ENCODE assay signal across 27 cellular contexts in genomic region chr12:130223767-130224244, GRCh38.
"Had no signal": no experiment of that assay in that cellular context is flagged by ENCODE, and none has a peak within 500 bp of the region (broad histone marks: within the 10 kb centered on the region; RNA-seq: fewer than 3 reads in every experiment).

No MANE protein-coding gene starts in this region.

- ATAC-seq: activated naive CD4-positive, alpha-beta T cell treated with anti-CD3 and anti-CD28 coated beads, Interleukin-2, amount 50 U/mL, for 72 hours; activated T-cell treated with anti-CD3 and anti-CD28 coated beads, Interleukin-2, amount 50 U/mL, for 72 hours; gastrocnemius medialis had no signal

- H3K27me3 ChIP-seq: ascending aorta, colonic mucosa, foreskin keratinocyte had no signal

- H3K36me3 ChIP-seq: ascending aorta, breast epithelium, cardiac muscle cell, colonic mucosa, esophagus muscularis mucosa, gastrocnemius medialis had no signal

- H3K4me3 ChIP-seq: ascending aorta, breast epithelium, cardiac muscle cell, colonic mucosa, esophagus muscularis mucosa, gastrocnemius medialis had no signal

- H3K9me3 ChIP-seq: ascending aorta, colonic mucosa, gastrocnemius medialis had no signal

- H3K27ac ChIP-seq: ascending aorta, breast epithelium, cardiac muscle cell, colonic mucosa, esophagus muscularis mucosa, foreskin keratinocyte, gastrocnemius medialis had no signal

- DNase-seq: activated CD4-positive, alpha-beta memory T cell treated with anti-CD3 and anti-CD28 coated beads, Interleukin-2, amount 10 ng/mL, durations not matched to agents 7 days and 5 days; activated CD4-positive, alpha-beta T cell treated with anti-CD3 and anti-CD28 coated beads for 1 hour; activated CD4-positive, alpha-beta T cell treated with anti-CD3 and anti-CD28 coated beads for 4 hours; activated CD4-positive, alpha-beta T cell treated with anti-CD3 and anti-CD28 coated beads, Interleukin-2, amount 10 ng/mL, durations not matched to agents 7 days and 5 days; activated CD4-positive, alpha-beta T cell treated with anti-CD3 and anti-CD28 coated beads, Interleukin-2, amount 50 U/mL, for 4 hours; activated CD4-positive, CD25-positive, alpha-beta regulatory T cell; activated CD8-positive, alpha-beta memory T cell treated with anti-CD3 and anti-CD28 coated beads, Interleukin-2, amount 50 U/mL, for 48 hours; activated gamma-delta T cell; activated naive CD4-positive, alpha-beta T cell; activated naive CD4-positive, alpha-beta T cell treated with anti-CD3 and anti-CD28 coated beads, Interleukin-2, amount 10 ng/mL, durations not matched to agents 7 days and 5 days; activated naive CD8-positive, alpha-beta T cell treated with anti-CD3 and anti-CD28 coated beads, Interleukin-2, amount 10 ng/mL, durations not matched to agents 7 days and 5 days; activated T-cell treated with anti-CD3 and anti-CD28 coated beads for 4 hours; activated T-cell treated with anti-CD3 and anti-CD28 coated beads, Interleukin-2, amount 50 U/mL, for 24 hours; activated T-cell treated with anti-CD3 and anti-CD28 coated beads, Interleukin-2, amount 50 U/mL, for 72 hours; central memory CD4-positive, alpha-beta T cell; cerebellar nuclear complex; colonic mucosa; effector memory CD4-positive, alpha-beta T cell; erythroblast; gastrocnemius medialis; T-helper 2 cell had no signal

- H3K4me1 ChIP-seq: ascending aorta, breast epithelium, colonic mucosa, esophagus muscularis mucosa, foreskin keratinocyte, gastrocnemius medialis had no signal
